17 cellular contexts compared by ENCODE assay signal in the genomic region with DNA sequence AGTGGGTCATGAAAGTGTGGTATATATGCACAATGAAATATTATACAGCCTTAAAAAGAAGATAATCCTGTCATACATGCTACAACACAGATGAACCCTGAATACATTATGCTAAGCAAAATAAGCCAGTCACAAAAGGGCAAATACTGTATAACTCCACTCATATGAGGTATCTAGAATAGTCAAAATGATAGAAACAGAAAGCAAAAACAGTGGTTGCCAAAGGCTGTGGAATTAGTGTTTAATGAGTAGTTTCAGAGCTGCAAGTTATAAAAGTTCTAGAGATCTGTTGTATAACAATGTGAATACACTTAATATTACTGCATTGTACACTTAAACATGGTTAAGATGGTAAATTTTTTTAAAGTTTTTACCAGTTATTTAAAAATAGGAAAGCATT.
DNase-seq lines count a peak whose midpoint lies in the region; ATAC-seq and TF ChIP-seq lines count a peak whose summit lies in the region.
"Had no signal": no experiment of that assay in that cellular context is flagged by ENCODE, and none has a peak within 500 bp of the region (broad histone marks: within the 10 kb centered on the region; RNA-seq: fewer than 3 reads in every experiment).

No MANE protein-coding gene starts in this region.

- no peak for TF ChIP-seq CTCF in CD4-positive, alpha-beta T cell (IDR thresholded peaks at IDR 0.05)

- no peak for DNase-seq in CD4-positive, alpha-beta T cell
- no peak for DNase-seq in NCI-H2171 treated with DMSO at 0.1 percent for 48 hours (lab: John Stamatoyannopoulos, UW)
- DNase-seq in stimulated activated CD4-positive, alpha-beta T cell treated with anti-CD3 and anti-CD28 coated beads, Interleukin-2, amount 100 ng/mL, for 24 hours, result no peak
- DNase-seq in effector CD4-positive, alpha-beta T cell, result no peak
- DNase-seq: activated CD4-positive, alpha-beta T cell treated with anti-CD3 and anti-CD28 coated beads for 1 hour; activated T-cell treated with anti-CD3 and anti-CD28 coated beads, Interleukin-2, amount 50 U/mL, for 4 hours; left ventricle myocardium inferior; naive thymus-derived CD4-positive, alpha-beta T cell; NCI-H1048; NCI-H226; upper lobe of left lung had no signal

- no peaks in the 10 kb centered on the region for H3K9me3 Mint-ChIP-seq in CD4-positive, alpha-beta T cell
- H3K9me3 Mint-ChIP-seq: activated T-cell treated with anti-CD3 and anti-CD28 coated beads, Interleukin-2, amount 50 U/mL, for 4 hours had no signal

- no peaks in the 10 kb centered on the region for H3K4me1 Mint-ChIP-seq in CD4-positive, alpha-beta T cell (ENCODE audit: low read depth)
- H3K4me1 Mint-ChIP-seq: IgD-negative memory B cell had no signal

- H3K27ac ChIP-seq in CD4-positive, alpha-beta T cell (ENCODE audit: low read depth, low read length), result no peak overlapping the region
- H3K27ac ChIP-seq: left ventricle myocardium inferior, upper lobe of left lung had no signal

- CTCF ChIA-PET in CD4-positive, alpha-beta T cell (lab: Charles Lee), result interaction anchor here (1.8 kb wide), 1 partner anchor 9 kb away, joined by 4 read pairs; no protein-coding TSS in a partner anchor

- no peak overlapping the region for H3K27ac Mint-ChIP-seq in CD4-positive, alpha-beta T cell
- H3K27ac Mint-ChIP-seq: IgD-negative memory B cell; naive thymus-derived CD4-positive, alpha-beta T cell had no signal

- H3K27me3 Mint-ChIP-seq in CD4-positive, alpha-beta T cell, result no peaks in the 10 kb centered on the region
- H3K27me3 Mint-ChIP-seq: IgD-negative memory B cell; naive thymus-derived CD4-positive, alpha-beta T cell had no signal

- no peak overlapping the region for H3K4me3 Mint-ChIP-seq in CD4-positive, alpha-beta T cell
- H3K4me3 Mint-ChIP-seq: activated T-cell treated with anti-CD3 and anti-CD28 coated beads, Interleukin-2, amount 50 U/mL, for 4 hours; IgD-negative memory B cell; naive thymus-derived CD4-positive, alpha-beta T cell had no signal

- H3K36me3 Mint-ChIP-seq in CD4-positive, alpha-beta T cell (ENCODE audit: low read depth), result peaks cover 89% of the 10 kb centered on the region

- TF ChIP-seq POLR2A in GM18505 (IDR thresholded peaks at IDR 0.05; ENCODE audit: borderline replicate concordance, extremely low read depth, insufficient read depth, insufficient read length), result no peak

- POLR2A ChIA-PET in CD4-positive, alpha-beta T cell (lab: Charles Lee), result no interaction called here

- H3K9me3 ChIP-seq in CD4-positive, alpha-beta T cell (ENCODE audit: control insufficient read depth, low read length), result no peaks in the 10 kb centered on the region
- H3K9me3 ChIP-seq: left ventricle myocardium inferior, upper lobe of left lung had no signal

- intact Hi-C loops in CD4-positive, alpha-beta T cell (cut with DNase I, micrococcal nuclease), result no loop called here

- ATAC-seq in GM18505 (IDR thresholded peaks at IDR 0.05; ENCODE audit: unreplicated experiment) (peak; percentile 69), GM19463 (IDR thresholded peaks at IDR 0.05; ENCODE audit: unreplicated experiment) (peak; percentile 78), HG02763 (IDR thresholded peaks at IDR 0.05; ENCODE audit: unreplicated experiment) (peak; percentile 63), HG03354 (IDR thresholded peaks at IDR 0.05; ENCODE audit: poor library complexity, severe bottlenecking, unreplicated experiment) (peak; percentile 78)
- ATAC-seq in CD4-positive, alpha-beta T cell (ENCODE audit: poor library complexity), result no peak
- ATAC-seq: naive thymus-derived CD4-positive, alpha-beta T cell; Panc1 had no signal

- no peaks in the 10 kb centered on the region for H3K27me3 ChIP-seq in CD4-positive, alpha-beta T cell (ENCODE audit: control insufficient read depth, insufficient read depth, low read length)
- H3K27me3 ChIP-seq: upper lobe of left lung had no signal
